Comparison of ENCODE assay signal across 28 cellular contexts in the genomic region with DNA sequence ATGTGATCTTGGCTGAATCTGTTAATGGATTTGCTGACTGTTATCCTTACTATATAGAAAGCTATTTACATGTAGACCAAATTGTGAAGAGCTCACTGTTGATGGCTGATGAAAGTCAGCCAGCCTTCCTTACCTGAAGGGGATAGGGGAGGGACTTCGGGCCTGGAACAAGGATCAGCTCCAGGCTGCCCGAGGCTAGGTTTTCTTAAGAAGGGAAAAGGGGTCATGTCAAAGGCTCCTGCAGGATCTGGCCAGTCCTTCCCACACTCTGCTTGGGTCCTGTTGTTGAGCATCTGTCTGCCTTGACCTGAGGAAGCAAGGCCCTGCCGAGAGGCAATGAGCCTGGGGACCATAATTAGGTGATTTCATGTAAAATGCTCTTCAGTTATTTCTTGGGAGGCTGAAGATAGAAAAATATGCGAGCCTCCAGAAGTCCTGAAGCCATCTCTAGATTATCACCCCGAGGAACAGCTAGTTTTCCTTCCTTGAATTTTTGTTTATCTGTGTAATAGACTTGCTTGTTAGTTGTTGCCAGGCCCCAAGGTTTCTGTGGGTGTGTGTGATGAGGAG.
"Had no signal": no experiment of that assay in that cellular context is flagged by ENCODE, and none has a peak within 500 bp of the region (broad histone marks: within the 10 kb centered on the region; RNA-seq: fewer than 3 reads in every experiment).

No MANE protein-coding gene starts in this region.

- H3K4me1 Mint-ChIP-seq: stimulated activated effector memory CD8-positive, alpha-beta T cell treated with anti-CD3 and anti-CD28 coated beads, Interleukin-12 subunit alpha, Interleukin-12 subunit beta, amount 100 ng/mL, for 72 hours had no signal

- FAIRE-seq: kidney, pancreas had no signal

- H3K27ac Mint-ChIP-seq: natural killer cell treated with Interleukin-12 subunit alpha and Interleukin-12 subunit beta and Interleukin-15 and Interleukin-18, amount 100 ng/mL, for 72 hours; stimulated activated effector memory CD8-positive, alpha-beta T cell treated with anti-CD3 and anti-CD28 coated beads, Interleukin-12 subunit alpha, Interleukin-12 subunit beta, amount 100 ng/mL, for 72 hours; stimulated activated naive CD8-positive, alpha-beta T cell treated with anti-CD3 and anti-CD28 coated beads, Interleukin-15, Interleukin-2, amounts not matched to agents 100 ng/mL and 50 ng/mL, for 24 hours; type B pancreatic cell had no signal

- H3K36me3 Mint-ChIP-seq: stimulated activated effector memory CD8-positive, alpha-beta T cell treated with anti-CD3 and anti-CD28 coated beads, Interleukin-12 subunit alpha, Interleukin-12 subunit beta, amount 100 ng/mL, for 72 hours; type B pancreatic cell had no signal

- H3K9me3 ChIP-seq: left lung, lower lobe of right lung, mucosa of descending colon, pancreas, prostate gland, suprapubic skin, thoracic aorta, uterus had no signal

- DNase-seq: hippocampal formation; kidney; left colon; left lung; lower lobe of right lung; mammary epithelial cell; mesenchymal stem cell; midbrain; mucosa of descending colon; naive thymus-derived CD4-positive, alpha-beta T cell; pancreas; retina; right cardiac atrium; stimulated activated CD4-positive, alpha-beta T cell treated with anti-CD3 and anti-CD28 coated beads, Interleukin-12 subunit alpha, Interleukin-12 subunit beta, amount 100 ng/mL, for 4 hours; stimulated activated CD4-positive, alpha-beta T cell treated with anti-CD3 and anti-CD28 coated beads, Interleukin-15, amount 100 ng/mL, for 24 hours; stimulated activated CD4-positive, alpha-beta T cell treated with anti-CD3 and anti-CD28 coated beads, Interleukin-4, amount 100 ng/mL, for 24 hours; stimulated activated naive CD4-positive, alpha-beta T cell; tibial artery; uterus had no signal

- H3K4me3 Mint-ChIP-seq: naive thymus-derived CD4-positive, alpha-beta T cell; natural killer cell treated with Interleukin-12 subunit alpha and Interleukin-12 subunit beta and Interleukin-15 and Interleukin-18, amount 100 ng/mL, for 72 hours; stimulated activated effector memory CD8-positive, alpha-beta T cell treated with anti-CD3 and anti-CD28 coated beads, Interleukin-12 subunit alpha, Interleukin-12 subunit beta, amount 100 ng/mL, for 72 hours; stimulated activated naive CD8-positive, alpha-beta T cell treated with anti-CD3 and anti-CD28 coated beads, Interleukin-15, Interleukin-2, amounts not matched to agents 100 ng/mL and 50 ng/mL, for 24 hours; type B pancreatic cell had no signal

- H3K9me3 Mint-ChIP-seq: stimulated activated effector memory CD8-positive, alpha-beta T cell treated with anti-CD3 and anti-CD28 coated beads, Interleukin-12 subunit alpha, Interleukin-12 subunit beta, amount 100 ng/mL, for 72 hours; stimulated activated naive CD8-positive, alpha-beta T cell treated with anti-CD3 and anti-CD28 coated beads, Interleukin-15, Interleukin-2, amounts not matched to agents 100 ng/mL and 50 ng/mL, for 24 hours; type B pancreatic cell had no signal

- ATAC-seq: left colon; left lung; lower lobe of right lung; mucosa of descending colon; naive thymus-derived CD4-positive, alpha-beta T cell; natural killer cell treated with Interleukin-12 subunit alpha and Interleukin-12 subunit beta and Interleukin-15 and Interleukin-18, amount 100 ng/mL, for 72 hours; pancreas; right cardiac atrium; sciatic nerve; stimulated activated effector memory CD8-positive, alpha-beta T cell treated with anti-CD3 and anti-CD28 coated beads, Interleukin-12 subunit alpha, Interleukin-12 subunit beta, amount 100 ng/mL, for 72 hours had no signal

- H3K27me3 ChIP-seq: left lung, pancreas, suprapubic skin, tibial artery, uterus had no signal

- H3K4me3 ChIP-seq: left lung, lower lobe of right lung, mucosa of descending colon, pancreas, prostate gland, skin epidermis, suprapubic skin, thoracic aorta, tibial artery, uterus had no signal

- H3K4me1 ChIP-seq: left lung, lower lobe of right lung, pancreas, prostate gland, suprapubic skin, tibial artery, uterus had no signal

- H3K27ac ChIP-seq: left lung, lower lobe of right lung, pancreas, prostate gland, skin epidermis, suprapubic skin, thoracic aorta, tibial artery, uterus had no signal

- H3K36me3 ChIP-seq: left lung, lower lobe of right lung, pancreas, prostate gland, suprapubic skin, thoracic aorta, tibial artery, uterus had no signal

- H3K27me3 Mint-ChIP-seq: naive thymus-derived CD4-positive, alpha-beta T cell; stimulated activated naive CD8-positive, alpha-beta T cell treated with anti-CD3 and anti-CD28 coated beads, Interleukin-15, Interleukin-2, amounts not matched to agents 100 ng/mL and 50 ng/mL, for 24 hours; type B pancreatic cell had no signal
